In genomic region chr16:81737885-81738536, GRCh38 we compare ENCODE assay signal across 8 cellular contexts. TPM values are rescaled to one million over a fixed set of nuclear protein-coding genes. Genes with fewer than 3 reads are reported as not detected.
DNase-seq lines count a peak whose midpoint lies in the region; ATAC-seq and TF ChIP-seq lines count a peak whose summit lies in the region.

No MANE protein-coding gene starts in this region.

- H3K27ac ChIP-seq in neuronal stem cell (replicated peaks; ENCODE audit: low read length), result no peak overlapping the region
- peak overlapping the region in 3 of 5 donors; percentile 62 to 71 (median 69) for H3K27ac ChIP-seq in stomach

- no peak overlapping the region for H2AK5ac ChIP-seq in neuronal stem cell (ENCODE audit: low read depth, low read length)

- TF ChIP-seq CTCF in fibroblast of pulmonary artery (IDR thresholded peaks at IDR 0.05; ENCODE audit: low read length, missing control alignments), result peak; percentile 77
- TF ChIP-seq CTCF in stomach (IDR thresholded peaks at IDR 0.05), result peak in 5 of 7 experiments; percentile 72 to 95 (median 85)

- H3K27ac Mint-ChIP-seq in activated T-helper 1 cell treated with anti-CD3 and anti-CD28 coated beads, Interleukin-12 subunit alpha, Interleukin-12 subunit beta, Interleukin-2, Interleukin-4 antibody, amounts not matched to agents 30 ng/mL and 10 ng/mL and 1 ng/mL, durations not matched to agents 14 hours and 24 hours and 36 hours, result no peak overlapping the region

- no CpG with 5 or more reads among the region's 22 CpGs for WGBS in neuronal stem cell (ENCODE audit: extremely low coverage in 2 of 2, insufficient read length in 2 of 2, insufficient replicate concordance in 1 of 2), 2 donors
- 6 to 12% (median 9%) methylated on average over 17 to 22 of the region's 22 CpGs for WGBS in stomach, 5 donors

- H3K4me3 ChIP-seq in fibroblast of pulmonary artery (replicated peaks; ENCODE audit: low read depth, low read length) (peak overlapping the region; percentile 34), neuronal stem cell (ENCODE audit: low read length in 2 of 2) (no peak overlapping the region), stomach (peak overlapping the region; percentile 19 to 36 (median 28))

- no peak overlapping the region for H3K23ac ChIP-seq in neuronal stem cell (ENCODE audit: low read depth, low read length, poor library complexity)

- H3K36me3 ChIP-seq in neuronal stem cell (replicated peaks in 1 of 2; ENCODE audit: control insufficient read depth in 2 of 2, insufficient read depth in 2 of 2, low read length in 2 of 2) (no peaks in the 10 kb centered on the region), stomach (no peaks in the 10 kb centered on the region)

- TF ChIP-seq EP300 in stomach (IDR thresholded peaks at IDR 0.05), result no peak

- no peaks in the 10 kb centered on the region for H3K4me1 ChIP-seq in neuronal stem cell (ENCODE audit: control insufficient read depth in 2 of 2, insufficient read depth in 1 of 2, low read depth in 1 of 2, low read length in 2 of 2)
- peaks cover 3 to 14% (median 12%) of the 10 kb centered on the region in 4 donors for H3K4me1 ChIP-seq in stomach

- no peaks in the 10 kb centered on the region for H3K9me3 Mint-ChIP-seq in activated T-helper 1 cell treated with anti-CD3 and anti-CD28 coated beads, Interleukin-12 subunit alpha, Interleukin-12 subunit beta, Interleukin-2, Interleukin-4 antibody, amounts not matched to agents 30 ng/mL and 10 ng/mL and 1 ng/mL, durations not matched to agents 14 hours and 24 hours and 36 hours

- peaks cover 16% of the 10 kb centered on the region for H3K4me1 Mint-ChIP-seq in activated T-helper 1 cell treated with anti-CD3 and anti-CD28 coated beads, Interleukin-12 subunit alpha, Interleukin-12 subunit beta, Interleukin-2, Interleukin-4 antibody, amounts not matched to agents 30 ng/mL and 10 ng/mL and 1 ng/mL, durations not matched to agents 14 hours and 24 hours and 36 hours (ENCODE audit: low read depth)

- intact Hi-C loops in activated T-helper 1 cell treated with anti-CD3 and anti-CD28 coated beads, Interleukin-12 subunit alpha, Interleukin-12 subunit beta, Interleukin-2, Interleukin-4 antibody, amounts not matched to agents 30 ng/mL and 10 ng/mL and 1 ng/mL, durations not matched to agents 14 hours and 24 hours and 36 hours (cut with micrococcal nuclease), result loop anchor here (1.0 to 10.0 kb wide), 9 partner anchors 15 to 733 kb away; partner anchors contain the start of genes ATMIN, CENPN and CMC2
- intact Hi-C loops in stomach (cut with DNase I; ENCODE audit: low total_unique reads), result no loop called here

- peaks cover 7% of the 10 kb centered on the region for H3K27me3 Mint-ChIP-seq in activated T-helper 1 cell treated with anti-CD3 and anti-CD28 coated beads, Interleukin-12 subunit alpha, Interleukin-12 subunit beta, Interleukin-2, Interleukin-4 antibody, amounts not matched to agents 30 ng/mL and 10 ng/mL and 1 ng/mL, durations not matched to agents 14 hours and 24 hours and 36 hours (ENCODE audit: insufficient read depth)

- DNase-seq in DMS53 (lab: John Stamatoyannopoulos, UW), result peak; percentile 88
- peak; percentile 80 to 83 for DNase-seq in Kasumi-1 (lab: John Stamatoyannopoulos, UW)
- peak; percentile 55 for DNase-seq in RKO (ENCODE audit: low spot score)
- DNase-seq in activated T-helper 1 cell treated with anti-CD3 and anti-CD28 coated beads, Interleukin-12 subunit alpha, Interleukin-12 subunit beta, Interleukin-2, Interleukin-4 antibody, amounts not matched to agents 30 ng/mL and 10 ng/mL and 1 ng/mL, durations not matched to agents 14 hours and 24 hours and 36 hours (ENCODE audit: low spot score), result peak; percentile 78
- DNase-seq in fibroblast of pulmonary artery (ENCODE audit: low read depth), result peak; percentile 87
- DNase-seq in neuronal stem cell (ENCODE audit: low spot score), result peak; percentile 76
- peak; percentile 92 for DNase-seq in stomach

- no peak overlapping the region for H2BK5ac ChIP-seq in neuronal stem cell (ENCODE audit: low read length)

- H3K4me3 Mint-ChIP-seq in activated T-helper 1 cell treated with anti-CD3 and anti-CD28 coated beads, Interleukin-12 subunit alpha, Interleukin-12 subunit beta, Interleukin-2, Interleukin-4 antibody, amounts not matched to agents 30 ng/mL and 10 ng/mL and 1 ng/mL, durations not matched to agents 14 hours and 24 hours and 36 hours, result peak overlapping the region; percentile 40

- H4K8ac ChIP-seq in neuronal stem cell (ENCODE audit: low read depth, low read length), result no peak overlapping the region

- no peak overlapping the region for H3K4ac ChIP-seq in neuronal stem cell (ENCODE audit: low read length)

- ATAC-seq in GM21737 (IDR thresholded peaks at IDR 0.05; ENCODE audit: unreplicated experiment), result peak; percentile 56

- H4K91ac ChIP-seq in neuronal stem cell (ENCODE audit: low read depth, low read length, poor library complexity), result no peak overlapping the region

- no peaks in the 10 kb centered on the region for H3K79me1 ChIP-seq in neuronal stem cell (ENCODE audit: low read depth, low read length)

- H3K36me3 Mint-ChIP-seq in activated T-helper 1 cell treated with anti-CD3 and anti-CD28 coated beads, Interleukin-12 subunit alpha, Interleukin-12 subunit beta, Interleukin-2, Interleukin-4 antibody, amounts not matched to agents 30 ng/mL and 10 ng/mL and 1 ng/mL, durations not matched to agents 14 hours and 24 hours and 36 hours (ENCODE audit: low read depth), result no peaks in the 10 kb centered on the region

- H3K9me3 ChIP-seq in neuronal stem cell (replicated peaks in 1 of 2; ENCODE audit: control insufficient read depth in 2 of 2, insufficient read depth in 1 of 2, low read depth in 1 of 2, low read length in 2 of 2) (peaks cover 0 to 2% of the 10 kb centered on the region in 2 donors), stomach (no peaks in the 10 kb centered on the region)

- peak overlapping the region; percentile 15 for H2BK15ac ChIP-seq in neuronal stem cell (ENCODE audit: low read length)

- H2AFZ ChIP-seq in neuronal stem cell (ENCODE audit: low read length), result peak overlapping the region; percentile 63

- H3K9ac ChIP-seq in neuronal stem cell (ENCODE audit: low read depth, low read length, poor library complexity), result no peak overlapping the region

- H3K4me2 ChIP-seq in neuronal stem cell (ENCODE audit: insufficient read depth, low read length, poor library complexity, severe bottlenecking), result no peak overlapping the region

- no peak overlapping the region for H2BK120ac ChIP-seq in neuronal stem cell (ENCODE audit: low read depth, low read length)

- peak overlapping the region; percentile 14 for H2BK12ac ChIP-seq in neuronal stem cell (ENCODE audit: low read length)

- peak overlapping the region; percentile 39 for H3K18ac ChIP-seq in neuronal stem cell (ENCODE audit: low read length)

- no peaks in the 10 kb centered on the region for H3K27me3 ChIP-seq in neuronal stem cell (ENCODE audit: control insufficient read depth in 3 of 3, insufficient read depth in 3 of 3, low read depth in 1 of 3, low read length in 3 of 3)
- H3K27me3 ChIP-seq in stomach, result no peaks in the 10 kb centered on the region

- no peak for TF ChIP-seq POLR2A in stomach (IDR thresholded peaks at IDR 0.05)

- H3K14ac ChIP-seq in neuronal stem cell (ENCODE audit: low read length), result no peak overlapping the region

RNA-seq across cellular contexts. Expression of gene PLCG2, which starts 41.1 kb away (rescaled TPM):
- 12.9 and 13.7 TPM in 2 replicates for total RNA-seq in activated T-helper 1 cell treated with anti-CD3 and anti-CD28 coated beads, Interleukin-12 subunit alpha, Interleukin-12 subunit beta, Interleukin-2, Interleukin-4 antibody, amounts not matched to agents 30 ng/mL and 10 ng/mL and 1 ng/mL, durations not matched to agents 14 hours and 24 hours and 36 hours
- 1.3 TPM for polyA plus RNA-seq in neuronal stem cell (2013, experiment 1 of 2)
- polyA plus RNA-seq in neuronal stem cell (2013, experiment 2 of 2), result 1.1 TPM
- total RNA-seq in stomach, result 10 to 100 TPM in 4 of 5 donors, 1 to 10 TPM in 1; 8.1 to 68.5 (median 14.6) TPM
- 1 to 10 TPM in 2 of 3 donors, under 1 TPM in 1; 0.87 to 4.1 (median 2.0) TPM for polyA plus RNA-seq in stomach

Comparison
In these comparisons a context has a peak if more than half of its experiments do, and no peak if none do; other contexts are left out.
1. H3K4me3 ChIP-seq: peak in fibroblast of pulmonary artery (single experiment) and stomach (4 of 4); none in neuronal stem cell (0 of 2).
2. Peak in every context shown above with its lines, with median percentiles within 50 percentile points of each other: DNase-seq.